Comparison of ENCODE assay signal across 13 cellular contexts in the genomic region with DNA sequence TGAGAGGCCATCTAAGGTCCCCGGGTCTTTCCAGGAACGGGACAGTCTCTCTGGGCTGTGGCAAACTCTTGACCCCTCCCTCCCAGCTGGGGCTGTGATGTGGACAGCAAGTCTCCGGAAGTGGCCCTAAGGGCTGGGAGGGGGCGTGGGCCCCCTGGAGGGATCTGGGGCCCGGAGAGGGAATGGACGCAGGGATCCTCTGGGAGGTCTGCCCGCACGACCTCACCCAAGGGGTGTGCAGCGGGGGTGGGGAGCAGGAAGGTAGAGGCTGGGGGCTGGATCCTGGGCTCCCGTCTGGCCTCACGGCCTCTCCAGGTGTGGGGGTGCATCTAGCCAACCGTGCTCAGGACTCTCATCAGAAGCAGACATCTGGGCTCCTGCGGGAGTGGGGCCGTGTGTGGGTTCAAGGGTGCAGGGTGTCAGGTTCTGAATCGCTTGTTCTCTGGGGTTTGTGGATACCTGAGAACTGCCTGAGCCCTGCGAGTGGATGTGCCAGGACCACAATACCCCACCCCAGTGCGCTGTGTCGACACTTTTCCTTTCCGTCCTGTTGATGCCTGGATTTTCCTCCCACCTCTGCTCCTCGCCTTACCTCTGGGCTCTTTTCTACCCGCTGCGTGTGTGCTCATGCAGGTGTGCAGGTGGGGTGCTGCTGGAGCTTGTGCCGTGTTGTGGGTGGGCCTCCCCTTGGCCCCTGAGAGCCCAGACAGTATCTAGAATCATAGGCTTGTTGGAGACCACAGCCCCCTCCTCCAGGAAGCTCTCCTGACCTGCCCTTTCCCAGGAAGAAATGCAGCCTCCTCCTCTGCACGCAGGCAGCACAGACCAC. TPM values are rescaled to one million over a fixed set of nuclear protein-coding genes. Genes with fewer than 3 reads are reported as not detected.
DNase-seq lines count a peak whose midpoint lies in the region.
"Had no signal": no experiment of that assay in that cellular context is flagged by ENCODE, and none has a peak within 500 bp of the region (broad histone marks: within the 10 kb centered on the region; RNA-seq: fewer than 3 reads in every experiment).

No MANE protein-coding gene starts in this region.

- no peaks in the 10 kb centered on the region for H3K4me1 ChIP-seq in CD8-positive, alpha-beta memory T cell (ENCODE audit: insufficient read depth, low read length)
- H3K4me1 ChIP-seq in SJSA1 (replicated peaks) (peaks cover 88% of the 10 kb centered on the region), rectal smooth muscle tissue (ENCODE audit: control insufficient read depth, insufficient read depth, low read length) (no peaks in the 10 kb centered on the region)

- DNase-seq in CD8-positive, alpha-beta memory T cell, result no peak
- DNase-seq in SJSA1 (ENCODE audit: low read depth in 1 of 2, low spot score in 2 of 2), result peak; percentile 32 to 55
- DNase-seq in DMS53 (lab: John Stamatoyannopoulos, UW), result no peak
- no peak for DNase-seq in activated CD4-positive, alpha-beta T cell treated with anti-CD3 and anti-CD28 coated beads, Interleukin-2, amount 50 U/mL, for 1 hour
- no peak for DNase-seq in RPMI8226
- DNase-seq in COR-L47 (lab: John Stamatoyannopoulos, UW), result no peak
- DNase-seq: stimulated activated CD4-positive, alpha-beta T cell treated with anti-CD3 and anti-CD28 coated beads, Interleukin-1b, Interleukin-23, amount 100 ng/mL, for 48 hours had no signal

- H3K36me3 ChIP-seq in CD8-positive, alpha-beta memory T cell (ENCODE audit: insufficient read depth, low read length), result no peaks in the 10 kb centered on the region
- H3K36me3 ChIP-seq in SJSA1, result peaks cover 50% of the 10 kb centered on the region
- no peaks in the 10 kb centered on the region for H3K36me3 ChIP-seq in rectal smooth muscle tissue (ENCODE audit: control insufficient read depth, insufficient read depth, low read length)

- no peaks in the 10 kb centered on the region for H3K9me3 Mint-ChIP-seq in CD8-positive, alpha-beta memory T cell
- H3K9me3 Mint-ChIP-seq: activated CD4-positive, alpha-beta T cell treated with anti-CD3 and anti-CD28 coated beads, Interleukin-2, amount 10 ng/mL, durations not matched to agents 24 days and 14 days; activated T-helper 2 cell treated with anti-CD3 and anti-CD28 coated beads, Interferon-gamma antibody, Interleukin-2, Interleukin-4, amounts not matched to agents 10 μg/mL and 5 μg/mL and 100 μg/mL, durations not matched to agents 14 hours and 24 hours and 36 hours had no signal

- H3K9ac ChIP-seq in rectal smooth muscle tissue (ENCODE audit: low read length), result no peak overlapping the region

- no peaks in the 10 kb centered on the region for H3K27me3 ChIP-seq in CD8-positive, alpha-beta memory T cell (ENCODE audit: insufficient read depth, low read length, poor library complexity, severe bottlenecking)
- H3K27me3 ChIP-seq in SJSA1 (replicated peaks) (no peaks in the 10 kb centered on the region), rectal smooth muscle tissue (ENCODE audit: control insufficient read depth, insufficient read depth, low read length) (peaks cover 23% of the 10 kb centered on the region)

- H3K9me3 ChIP-seq in CD8-positive, alpha-beta memory T cell (ENCODE audit: low read length), result no peaks in the 10 kb centered on the region
- H3K9me3 ChIP-seq in SJSA1 (replicated peaks), result no peaks in the 10 kb centered on the region

- no peak overlapping the region for H3K4me3 Mint-ChIP-seq in CD8-positive, alpha-beta memory T cell
- H3K4me3 Mint-ChIP-seq: activated CD4-positive, alpha-beta T cell treated with anti-CD3 and anti-CD28 coated beads, Interleukin-2, amount 10 ng/mL, durations not matched to agents 24 days and 14 days had no signal

- peaks cover 16 to 33% of the 10 kb centered on the region in 2 donors for H3K27me3 Mint-ChIP-seq in CD8-positive, alpha-beta memory T cell

- H3K27ac ChIP-seq in CD8-positive, alpha-beta memory T cell (ENCODE audit: low read depth, low read length), result peak overlapping the region; percentile 51
- H3K27ac ChIP-seq in SJSA1 (peak overlapping the region; percentile 74), rectal smooth muscle tissue (ENCODE audit: low read depth, low read length) (no peak overlapping the region)

- POLR2A ChIA-PET in CD8-positive, alpha-beta memory T cell (lab: Charles Lee), result no interaction called here

- no peaks in the 10 kb centered on the region for H3K36me3 Mint-ChIP-seq in CD8-positive, alpha-beta memory T cell

- no peaks in the 10 kb centered on the region for H3K4me1 Mint-ChIP-seq in CD8-positive, alpha-beta memory T cell
- H3K4me1 Mint-ChIP-seq: activated CD4-positive, alpha-beta T cell treated with anti-CD3 and anti-CD28 coated beads, Interleukin-2, amount 10 ng/mL, durations not matched to agents 24 days and 14 days had no signal

- H3K4me3 ChIP-seq in CD8-positive, alpha-beta memory T cell (ENCODE audit: low read length), result no peak overlapping the region
- H3K4me3 ChIP-seq in SJSA1, result peak overlapping the region; percentile 57
- peak overlapping the region; percentile 33 for H3K4me3 ChIP-seq in iPS-11a (ENCODE audit: low read depth, low read length)
- peak overlapping the region; percentile 5 for H3K4me3 ChIP-seq in rectal smooth muscle tissue (ENCODE audit: low read length)

- CTCF ChIA-PET in CD8-positive, alpha-beta memory T cell (lab: Charles Lee), result no interaction called here

- no peak overlapping the region for H3K27ac Mint-ChIP-seq in CD8-positive, alpha-beta memory T cell
- H3K27ac Mint-ChIP-seq: activated CD4-positive, alpha-beta T cell treated with anti-CD3 and anti-CD28 coated beads, Interleukin-2, amount 10 ng/mL, durations not matched to agents 24 days and 14 days; activated T-helper 2 cell treated with anti-CD3 and anti-CD28 coated beads, Interferon-gamma antibody, Interleukin-2, Interleukin-4, amounts not matched to agents 10 μg/mL and 5 μg/mL and 100 μg/mL, durations not matched to agents 14 hours and 24 hours and 36 hours had no signal

RNA-seq across cellular contexts. Expression of gene CPZ, which starts 0.9 kb away (rescaled TPM):
- not detected for total RNA-seq in CD8-positive, alpha-beta memory T cell
- polyA plus RNA-seq in CD8-positive, alpha-beta memory T cell, result not detected
- 130 and 165 TPM in 2 replicates for total RNA-seq in SJSA1 (2014; rRNA removed; shearing (Covaris generic))
- total RNA-seq: activated CD4-positive, alpha-beta T cell treated with anti-CD3 and anti-CD28 coated beads, Interleukin-2, amount 10 ng/mL, durations not matched to agents 24 days and 14 days; activated T-helper 2 cell treated with anti-CD3 and anti-CD28 coated beads, Interferon-gamma antibody, Interleukin-2, Interleukin-4, amounts not matched to agents 10 μg/mL and 5 μg/mL and 100 μg/mL, durations not matched to agents 14 hours and 24 hours and 36 hours had no signal
- polyA plus RNA-seq: keratinocyte had no signal

RNA-seq across cellular contexts. Expression of gene GPR78, which starts 13.3 kb away (rescaled TPM):
- not detected for total RNA-seq in CD8-positive, alpha-beta memory T cell
- not detected for polyA plus RNA-seq in CD8-positive, alpha-beta memory T cell
- 1.5 and 4.6 TPM in 2 replicates for total RNA-seq in SJSA1 (2014; rRNA removed; shearing (Covaris generic))
- total RNA-seq: activated CD4-positive, alpha-beta T cell treated with anti-CD3 and anti-CD28 coated beads, Interleukin-2, amount 10 ng/mL, durations not matched to agents 24 days and 14 days; activated T-helper 2 cell treated with anti-CD3 and anti-CD28 coated beads, Interferon-gamma antibody, Interleukin-2, Interleukin-4, amounts not matched to agents 10 μg/mL and 5 μg/mL and 100 μg/mL, durations not matched to agents 14 hours and 24 hours and 36 hours; epithelial cell of proximal tubule had no signal
- polyA plus RNA-seq: keratinocyte had no signal

Comparison
In these comparisons a context has a peak if more than half of its experiments do, and no peak if none do; other contexts are left out.
1. DNase-seq: peak in SJSA1 (2 of 2); none in CD8-positive, alpha-beta memory T cell (0 of 5), DMS53 (single experiment), activated CD4-positive, alpha-beta T cell treated with anti-CD3 and anti-CD28 coated beads, Interleukin-2, amount 50 U/mL, for 1 hour (single experiment), RPMI8226 (single experiment) and COR-L47 (single experiment).
2. RNA of gene CPZ, which starts 0.9 kb away (total RNA-seq): 130 to 165 TPM in SJSA1; not detected in CD8-positive, alpha-beta memory T cell; every median in the first group is over 100 times any median in the second.